27 cellular contexts compared by ENCODE assay signal in the genomic region with DNA sequence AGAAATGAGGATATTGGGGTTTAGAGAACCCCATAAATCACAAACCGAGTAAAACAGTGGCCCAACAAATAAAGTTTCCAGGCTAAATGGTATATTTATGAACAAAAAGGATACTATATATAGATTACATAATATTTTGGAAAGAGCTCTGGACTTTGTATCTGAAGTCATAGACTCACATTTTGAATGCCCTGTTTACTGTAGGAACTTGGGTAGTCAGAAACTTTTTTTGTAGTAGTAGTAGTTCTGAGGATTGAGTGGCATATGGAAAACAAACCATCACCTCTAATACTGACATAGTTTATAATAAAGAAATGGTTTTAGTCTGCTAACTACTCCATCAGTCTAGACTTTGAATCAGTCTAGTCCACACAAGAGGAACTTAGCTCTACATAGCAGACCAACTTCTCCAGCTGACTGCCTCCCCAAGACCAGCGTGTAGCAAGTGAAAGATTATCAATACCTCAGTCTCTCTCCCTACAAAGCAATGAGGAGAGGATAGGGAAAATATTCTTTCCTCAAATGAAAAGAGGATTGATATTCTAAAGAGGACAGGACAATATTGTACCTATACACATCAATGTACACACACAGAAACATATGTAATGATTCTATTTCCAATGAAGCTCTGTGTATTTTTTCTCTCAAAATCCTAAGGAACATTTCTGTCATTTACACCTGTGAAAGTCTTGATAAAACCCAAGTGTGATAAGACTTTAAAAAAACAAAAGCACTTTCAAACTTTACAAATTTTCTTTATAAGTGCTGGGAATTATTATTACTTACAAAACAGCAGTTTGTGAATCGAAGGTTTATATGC.
"Had no signal": no experiment of that assay in that cellular context is flagged by ENCODE, and none has a peak within 500 bp of the region (broad histone marks: within the 10 kb centered on the region; RNA-seq: fewer than 3 reads in every experiment).

No MANE protein-coding gene starts in this region.

- ATAC-seq: stimulated activated effector memory CD8-positive, alpha-beta T cell treated with anti-CD3 and anti-CD28 coated beads, Interleukin-12 subunit alpha, Interleukin-12 subunit beta, amount 100 ng/mL, for 72 hours; stimulated activated memory B cell treated with anti-CD40 and anti-IgM and Interleukin-4, amounts not matched to agents 10 μg/mL and 1 μg/mL and 100 μg/mL, for 72 hours; stimulated activated naive B cell treated with anti-CD40 and anti-IgM and Interleukin-4, amounts not matched to agents 10 μg/mL and 1 μg/mL and 100 μg/mL, for 72 hours; stimulated activated naive CD8-positive, alpha-beta T cell treated with anti-CD3 and anti-CD28 coated beads, Interleukin-15, amount 100 ng/mL, for 72 hours; stimulated activated naive CD8-positive, alpha-beta T cell treated with anti-CD3 and anti-CD28 coated beads, Interleukin-15, Interleukin-2, amounts not matched to agents 100 U/mL and 50 U/mL, for 24 hours; upper lobe of right lung had no signal

- H3K4me1 ChIP-seq: stomach, suprapubic skin, testis, thyroid gland, tibial artery, tibial nerve, transverse colon, upper lobe of left lung, upper lobe of right lung, uterus, vagina had no signal

- H3K4me3 ChIP-seq: stomach, suprapubic skin, testis, thoracic aorta, thyroid gland, tibial artery, tibial nerve, transverse colon, upper lobe of left lung, upper lobe of right lung, uterus, vagina had no signal

- H3K27ac ChIP-seq: stomach, suprapubic skin, testis, thoracic aorta, thyroid gland, tibial artery, tibial nerve, transverse colon, upper lobe of left lung, upper lobe of right lung, uterus, vagina had no signal

- FAIRE-seq: urothelium cell line had no signal

- H3K27me3 ChIP-seq: stomach, suprapubic skin, testis, thyroid gland, tibial artery, tibial nerve, transverse colon, upper lobe of left lung, upper lobe of right lung, uterus, vagina had no signal

- DNase-seq: stimulated activated CD4-positive, alpha-beta T cell treated with anti-CD3 and anti-CD28 coated beads, Interleukin-2, amount 100 ng/mL, for 48 hours; stimulated activated CD4-positive, alpha-beta T cell treated with anti-CD3 and anti-CD28 coated beads, Interleukin-4, amount 100 ng/mL, for 1 hour; stimulated activated CD4-positive, alpha-beta T cell treated with anti-CD3 and anti-CD28 coated beads, Interleukin-4, amount 100 ng/mL, for 24 hours; stimulated activated CD4-positive, alpha-beta T cell treated with anti-CD3 and anti-CD28 coated beads, Interleukin-4, amount 100 ng/mL, for 4 hours; stimulated activated CD8-positive, alpha-beta memory T cell treated with anti-CD3 and anti-CD28 coated beads, Interleukin-4, amount 100 ng/mL, for 48 hours; stimulated activated naive B cell treated with anti-CD40 and anti-IgM and Interleukin-4, amounts not matched to agents 10 μg/mL and 1 μg/mL and 100 μg/mL, for 72 hours; stimulated activated naive CD4-positive, alpha-beta T cell; stimulated activated naive CD4-positive, alpha-beta T cell treated with Interleukin-2 at 50 U/mL for 16 hours; stimulated activated naive CD8-positive, alpha-beta T cell treated with anti-CD3 and anti-CD28 coated beads, Interleukin-15, amount 100 ng/mL, for 72 hours; stimulated activated naive CD8-positive, alpha-beta T cell treated with anti-CD3 and anti-CD28 coated beads, Interleukin-15, Interleukin-2, amounts not matched to agents 100 U/mL and 50 U/mL, for 24 hours; stomach; substantia nigra; testis; thyroid gland; tibial artery; transverse colon; trophoblast cell; upper lobe of left lung; upper lobe of right lung; uterus had no signal

- H3K36me3 ChIP-seq: stomach, suprapubic skin, thoracic aorta, thyroid gland, tibial artery, tibial nerve, transverse colon, upper lobe of left lung, upper lobe of right lung, uterus, vagina had no signal

- H3K9me3 ChIP-seq: suprapubic skin, testis, thyroid gland, transverse colon, upper lobe of right lung, uterus, vagina had no signal
